Comparison of ENCODE assay signal across 19 cellular contexts in genomic region chr3:2873986-2874385, GRCh38.
DNase-seq lines count a peak whose midpoint lies in the region; ATAC-seq and FAIRE-seq lines count a peak whose summit lies in the region.
"Had no signal": no experiment of that assay in that cellular context is flagged by ENCODE, and none has a peak within 500 bp of the region (broad histone marks: within the 10 kb centered on the region; RNA-seq: fewer than 3 reads in every experiment).

No MANE protein-coding gene starts in this region.

- peaks cover 1% of the 10 kb centered on the region for H3K4me1 ChIP-seq in right cardiac atrium (ENCODE audit: control insufficient read depth, insufficient read depth, low read length)
- H3K4me1 ChIP-seq in subcutaneous abdominal adipose tissue (ENCODE audit: control insufficient read depth in 5 of 5, insufficient read depth in 5 of 5, low read length in 5 of 5), result peaks cover 0 to 24% (median 9%) of the 10 kb centered on the region in 5 donors
- H3K4me1 ChIP-seq: A549, BLaER1, HAP-1 had no signal

- H3K27ac ChIP-seq in right cardiac atrium (ENCODE audit: low read length) (no peak overlapping the region), subcutaneous abdominal adipose tissue (ENCODE audit: low read depth, low read length) (peak overlapping the region; percentile 43)
- H3K27ac ChIP-seq: 22Rv1, A549, BLaER1, GM23248 had no signal

- 70% methylated on average over 2 of the region's 2 CpGs for WGBS in right cardiac atrium

- H3K36me3 ChIP-seq in subcutaneous abdominal adipose tissue (ENCODE audit: control insufficient read depth in 5 of 5, insufficient read depth in 5 of 5, low read length in 5 of 5), result no peaks in the 10 kb centered on the region
- H3K36me3 ChIP-seq: BLaER1, HAP-1 had no signal

- DNase-seq in Right ventricle myocardium inferior (ENCODE audit: missing footprints), result no peak
- no peak for DNase-seq in right cardiac atrium
- peak; percentile 8 for DNase-seq in Ammon's horn (ENCODE audit: low spot score)
- peak; percentile 5 to 7 for DNase-seq in cerebellar nuclear complex (lab: John Stamatoyannopoulos, UW)
- DNase-seq in urothelium cell line (ENCODE audit: low spot score), result no peak
- DNase-seq: AML-193; CD4-positive, alpha-beta memory T cell; DMS79 treated with DMSO at 0.1 percent for 48 hours; GM23248; IMR-90 had no signal

- intact Hi-C loops in Right ventricle myocardium inferior (cut with DNase I) (no loop called here), right cardiac atrium (cut with DNase I) (no loop called here)

- FAIRE-seq in urothelium cell line (lab: Jason Lieb, UNC), result no peak
- FAIRE-seq: A549, GM12878, GM19239, HTR-8/SVneo had no signal

- no peak overlapping the region for H3K4me3 ChIP-seq in right cardiac atrium (ENCODE audit: low read length)
- H3K4me3 ChIP-seq in subcutaneous abdominal adipose tissue (ENCODE audit: low read depth in 1 of 5, low read length in 5 of 5), result no peak overlapping the region
- H3K4me3 ChIP-seq: A549, BLaER1, GM12878, GM23248, HAP-1 had no signal

- ATAC-seq in Right ventricle myocardium inferior (peak; percentile 62), right cardiac atrium (no peak), GM21576 (IDR thresholded peaks at IDR 0.05; ENCODE audit: unreplicated experiment) (no peak)
- ATAC-seq: A549, GM12878 had no signal

- H3K27me3 ChIP-seq in right cardiac atrium (ENCODE audit: control insufficient read depth, insufficient read depth), result no peaks in the 10 kb centered on the region
- H3K27me3 ChIP-seq in subcutaneous abdominal adipose tissue (ENCODE audit: control insufficient read depth in 5 of 5, insufficient read depth in 4 of 5, low read length in 5 of 5), result no peaks in the 10 kb centered on the region
- H3K27me3 ChIP-seq: BLaER1 had no signal

- no peak overlapping the region for H3K9ac ChIP-seq in subcutaneous abdominal adipose tissue (ENCODE audit: low read length in 5 of 5)
- H3K9ac ChIP-seq: BLaER1, GM23248 had no signal

- H3K9me3 ChIP-seq in right cardiac atrium (ENCODE audit: control insufficient read depth, low read length), result no peaks in the 10 kb centered on the region
- no peaks in the 10 kb centered on the region for H3K9me3 ChIP-seq in subcutaneous abdominal adipose tissue (ENCODE audit: control insufficient read depth in 5 of 5, low read length in 5 of 5)
- H3K9me3 ChIP-seq: A549, BLaER1, HAP-1 had no signal

Comparison
In these comparisons a context has a peak if more than half of its experiments do, and no peak if none do; other contexts are left out.
1. DNase-seq: peak in Ammon's horn (single experiment) and cerebellar nuclear complex (2 of 2); none in Right ventricle myocardium inferior (single experiment), right cardiac atrium (0 of 3) and urothelium cell line (single experiment).